ENCODE assay signal across 19 cellular contexts in the genomic region with DNA sequence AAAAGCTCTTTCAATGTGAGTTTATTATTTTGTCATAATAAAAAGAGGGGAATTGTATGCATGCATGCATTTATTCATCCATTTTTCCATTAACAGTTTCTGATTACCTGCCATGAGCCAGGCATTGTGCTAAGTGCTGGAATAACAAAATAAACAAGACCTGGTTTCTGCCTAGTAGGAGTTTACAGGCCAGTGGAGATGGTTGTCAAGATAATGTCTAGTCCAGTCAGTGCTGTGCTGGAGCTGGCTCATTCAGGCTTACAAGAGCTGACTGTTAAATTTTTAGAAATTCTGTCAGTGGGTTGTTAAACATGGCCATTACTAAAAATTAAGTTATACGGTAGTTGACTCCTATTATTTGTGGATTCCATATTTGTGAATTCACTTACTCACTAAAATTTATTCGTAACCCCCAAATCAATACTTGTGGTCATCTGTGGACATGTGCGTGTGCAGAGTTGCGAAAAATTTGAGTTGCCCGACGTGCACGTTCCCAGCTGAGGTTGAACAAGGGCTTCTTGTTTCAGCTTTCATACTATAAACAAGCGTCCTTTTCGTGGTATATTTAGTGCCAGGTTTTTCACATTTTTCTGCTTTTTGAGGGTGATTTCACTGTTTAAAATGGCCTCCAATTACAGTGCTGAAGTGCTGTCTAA.
DNase-seq lines count a peak whose midpoint lies in the region; ATAC-seq, FAIRE-seq and TF ChIP-seq lines count a peak whose summit lies in the region.
"Had no signal": no experiment of that assay in that cellular context is flagged by ENCODE, and none has a peak within 500 bp of the region (broad histone marks: within the 10 kb centered on the region; RNA-seq: fewer than 3 reads in every experiment).

No MANE protein-coding gene starts in this region.

- H3K27me3 ChIP-seq in astrocyte (ENCODE audit: insufficient read depth, low read length) (no peaks in the 10 kb centered on the region), trophoblast cell (ENCODE audit: insufficient read depth, low read length) (no peaks in the 10 kb centered on the region), stomach (no peaks in the 10 kb centered on the region)

- H3K9me3 Mint-ChIP-seq in activated naive CD4-positive, alpha-beta T cell treated with anti-CD3 and anti-CD28 coated beads, Interleukin-2, amount 10 ng/mL, durations not matched to agents 7 days and 5 days = no peaks in the 10 kb centered on the region
- H3K9me3 Mint-ChIP-seq in astrocyte (ENCODE audit: unreplicated experiment) = no peaks in the 10 kb centered on the region
- H3K9me3 Mint-ChIP-seq: IgD-negative memory B cell had no signal

- H3K79me1 ChIP-seq in trophoblast cell (ENCODE audit: low read length) = no peaks in the 10 kb centered on the region

- no peak overlapping the region for H3K14ac ChIP-seq in trophoblast cell (ENCODE audit: low read length)

- TF ChIP-seq EP300 in stomach (IDR thresholded peaks at IDR 0.05) = no peak

- no peaks in the 10 kb centered on the region for H3K4me1 ChIP-seq in astrocyte (ENCODE audit: insufficient read depth, low read length)
- peaks cover 0 to 7% of the 10 kb centered on the region in 2 experiments for H3K4me1 ChIP-seq in trophoblast cell (ENCODE audit: control insufficient read depth in 1 of 2, insufficient read depth in 2 of 2, low read length in 2 of 2)
- H3K4me1 ChIP-seq in stomach = no peaks in the 10 kb centered on the region

- no peak for TF ChIP-seq POLR2A in stomach (IDR thresholded peaks at IDR 0.05)

- H3K4me1 Mint-ChIP-seq in activated naive CD4-positive, alpha-beta T cell treated with anti-CD3 and anti-CD28 coated beads, Interleukin-2, amount 10 ng/mL, durations not matched to agents 7 days and 5 days = peaks cover 70% of the 10 kb centered on the region
- H3K4me1 Mint-ChIP-seq in astrocyte (ENCODE audit: low read depth, unreplicated experiment) = no peaks in the 10 kb centered on the region
- H3K4me1 Mint-ChIP-seq: B cell, IgD-negative memory B cell had no signal

- no peak for ATAC-seq in HG02981 (IDR thresholded peaks at IDR 0.05; ENCODE audit: unreplicated experiment)

- H3K36me3 ChIP-seq in astrocyte (ENCODE audit: insufficient read depth, low read length) (no peaks in the 10 kb centered on the region), trophoblast cell (ENCODE audit: control insufficient read depth in 1 of 2, insufficient read depth in 2 of 2, low read length in 2 of 2) (no peaks in the 10 kb centered on the region), stomach (no peaks in the 10 kb centered on the region)

- H3K27ac ChIP-seq in astrocyte (ENCODE audit: low read depth, low read length) (no peak overlapping the region), trophoblast cell (ENCODE audit: low read depth, low read length) (peak overlapping the region; percentile 47), stomach (no peak overlapping the region)
- H3K27ac ChIP-seq: HL-60 had no signal

- no peak overlapping the region for H3K18ac ChIP-seq in trophoblast cell (ENCODE audit: low read length)

- no peak for DNase-seq in activated naive CD4-positive, alpha-beta T cell treated with anti-CD3 and anti-CD28 coated beads, Interleukin-2, amount 10 ng/mL, durations not matched to agents 7 days and 5 days
- no peak for DNase-seq in activated naive CD4-positive, alpha-beta T cell treated with anti-CD3 and anti-CD28 coated beads, Interleukin-2, amount 50 U/mL, for 16 hours
- DNase-seq in NOMO-1 treated with dmso at 0.1 percent for 144 hours (lab: John Stamatoyannopoulos, UW; ENCODE audit: unreplicated experiment) (peak; percentile 19), astrocyte (ENCODE audit: low read depth) (no peak), trophoblast cell (no peak), stomach (no peak), GDM1 (lab: John Stamatoyannopoulos, UW) (no peak)
- DNase-seq: 8988T; CD4-positive, CD25-positive, alpha-beta regulatory T cell; DMS153; NCI-H1694 treated with DMSO at 0.1 percent for 48 hours; NCI-H2227 treated with DMSO at 0.1 percent for 48 hours; NCI-H510A treated with DMSO at 0.1 percent for 48 hours had no signal

- no peak overlapping the region for H3K4ac ChIP-seq in trophoblast cell (ENCODE audit: low read depth, low read length)

- no peak overlapping the region for H2AK5ac ChIP-seq in trophoblast cell (ENCODE audit: low read length)

- no peak overlapping the region for H2BK120ac ChIP-seq in trophoblast cell (ENCODE audit: insufficient read depth, low read length, poor library complexity)

- no peaks in the 10 kb centered on the region for H4K20me1 ChIP-seq in astrocyte (ENCODE audit: insufficient read depth, low read length)

- no peak overlapping the region for H3K4me2 ChIP-seq in astrocyte (ENCODE audit: low read length)
- H3K4me2 ChIP-seq in trophoblast cell (ENCODE audit: low read length) = no peak overlapping the region

- H3K9me3 ChIP-seq in astrocyte (ENCODE audit: insufficient read depth, low read depth, low read length) = no peaks in the 10 kb centered on the region
- H3K9me3 ChIP-seq in trophoblast cell (ENCODE audit: insufficient read depth, low read depth, low read length) = no peaks in the 10 kb centered on the region
- H3K9me3 ChIP-seq in stomach = no peaks in the 10 kb centered on the region

- no CpG with 5 or more reads among the region's 9 CpGs for WGBS in trophoblast cell (ENCODE audit: extremely low coverage, insufficient coverage, insufficient read length)
- 84 to 95% (median 90%) methylated on average over 8 to 9 of the region's 9 CpGs for WGBS in stomach, 5 donors

- peak overlapping the region; percentile 97 for H3K27ac Mint-ChIP-seq in activated naive CD4-positive, alpha-beta T cell treated with anti-CD3 and anti-CD28 coated beads, Interleukin-2, amount 10 ng/mL, durations not matched to agents 7 days and 5 days
- H3K27ac Mint-ChIP-seq in astrocyte (ENCODE audit: unreplicated experiment) = no peak overlapping the region
- H3K27ac Mint-ChIP-seq: B cell, IgD-negative memory B cell had no signal

- H2AFZ ChIP-seq in astrocyte (ENCODE audit: low read depth, low read length) (no peak overlapping the region), trophoblast cell (ENCODE audit: insufficient read depth, low read length, poor library complexity) (no peak overlapping the region)

- FAIRE-seq in astrocyte (lab: Jason Lieb, UNC) = peak; percentile 59
- FAIRE-seq: GM18507, HTR-8/SVneo had no signal

- H3K79me2 ChIP-seq in astrocyte (ENCODE audit: insufficient read depth, low read length) = no peaks in the 10 kb centered on the region
- no peaks in the 10 kb centered on the region for H3K79me2 ChIP-seq in trophoblast cell (ENCODE audit: control insufficient read depth, insufficient read depth, low read length, poor library complexity)

- intact Hi-C loops in stomach (cut with DNase I; ENCODE audit: low total_unique reads) = no loop called here

- H4K12ac ChIP-seq in trophoblast cell (ENCODE audit: low read depth, low read length) = no peak overlapping the region

- CTCF ChIA-PET in activated naive CD4-positive, alpha-beta T cell treated with anti-CD3 and anti-CD28 coated beads, Interleukin-2, amount 10 ng/mL, durations not matched to agents 7 days and 5 days (lab: Charles Lee) = interaction anchor here (0.9 to 4.9 kb wide), 2 partner anchors 23 to 186 kb away, joined by 3 to 22 read pairs; no protein-coding TSS in a partner anchor

- TF ChIP-seq CTCF in astrocyte (IDR thresholded peaks at IDR 0.05; ENCODE audit: insufficient read depth, low read depth, low read length) (no peak), stomach (IDR thresholded peaks at IDR 0.05) (no peak)

- no peak overlapping the region for H4K91ac ChIP-seq in trophoblast cell (ENCODE audit: low read depth, low read length)

- peaks cover 1% of the 10 kb centered on the region for H3K36me3 Mint-ChIP-seq in activated naive CD4-positive, alpha-beta T cell treated with anti-CD3 and anti-CD28 coated beads, Interleukin-2, amount 10 ng/mL, durations not matched to agents 7 days and 5 days
- no peaks in the 10 kb centered on the region for H3K36me3 Mint-ChIP-seq in astrocyte (ENCODE audit: low read depth, unreplicated experiment)
- H3K36me3 Mint-ChIP-seq: CD4-positive, CD25-positive, alpha-beta regulatory T cell; IgD-negative memory B cell had no signal

- H4K8ac ChIP-seq in trophoblast cell (ENCODE audit: low read depth, low read length) = no peak overlapping the region

- H2BK5ac ChIP-seq in trophoblast cell (ENCODE audit: low read depth, low read length, poor library complexity) = no peak overlapping the region

- H3K4me3 Mint-ChIP-seq in activated naive CD4-positive, alpha-beta T cell treated with anti-CD3 and anti-CD28 coated beads, Interleukin-2, amount 10 ng/mL, durations not matched to agents 7 days and 5 days = no peak overlapping the region
- H3K4me3 Mint-ChIP-seq in astrocyte (ENCODE audit: unreplicated experiment) = no peak overlapping the region
- H3K4me3 Mint-ChIP-seq: B cell, IgD-negative memory B cell had no signal

- no peak overlapping the region for H3K23ac ChIP-seq in trophoblast cell (ENCODE audit: low read length)

- H3K9ac ChIP-seq in astrocyte (ENCODE audit: low read length) (no peak overlapping the region), trophoblast cell (ENCODE audit: low read length) (no peak overlapping the region)

- H3K4me3 ChIP-seq in astrocyte (ENCODE audit: insufficient read depth, low read depth, low read length) = no peak overlapping the region
- no peak overlapping the region for H3K4me3 ChIP-seq in trophoblast cell (ENCODE audit: low read depth, low read length)
- no peak overlapping the region for H3K4me3 ChIP-seq in stomach

- H2BK12ac ChIP-seq in trophoblast cell (ENCODE audit: low read length) = no peak overlapping the region

- H3K27me3 Mint-ChIP-seq in activated naive CD4-positive, alpha-beta T cell treated with anti-CD3 and anti-CD28 coated beads, Interleukin-2, amount 10 ng/mL, durations not matched to agents 7 days and 5 days = peaks cover 3% of the 10 kb centered on the region
- peaks cover 4% of the 10 kb centered on the region for H3K27me3 Mint-ChIP-seq in astrocyte (ENCODE audit: low read depth, unreplicated experiment)
